In genomic region chr9:36263662-36264061, GRCh38 we compare ENCODE assay signal across 13 cellular contexts.
"Had no signal": no experiment of that assay in that cellular context is flagged by ENCODE, and none has a peak within 500 bp of the region (broad histone marks: within the 10 kb centered on the region; RNA-seq: fewer than 3 reads in every experiment).

No MANE protein-coding gene starts in this region.

- H3K9me3 Mint-ChIP-seq: activated naive CD4-positive, alpha-beta T cell treated with anti-CD3 and anti-CD28 coated beads, Interleukin-2, amount 10 ng/mL, durations not matched to agents 7 days and 5 days; activated T-helper 2 cell treated with anti-CD3 and anti-CD28 coated beads, Interferon-gamma antibody, Interleukin-2, Interleukin-4, amounts not matched to agents 10 μg/mL and 5 μg/mL and 100 μg/mL, durations not matched to agents 14 hours and 24 hours and 36 hours; memory B cell; natural killer cell had no signal

- H3K9me3 ChIP-seq: gastrocnemius medialis, left ventricle myocardium inferior, suprapubic skin, upper lobe of left lung had no signal

- ATAC-seq: gastrocnemius medialis, natural killer cell had no signal

- H3K36me3 ChIP-seq: gastrocnemius medialis, left ventricle myocardium inferior, suprapubic skin, upper lobe of left lung had no signal

- H3K36me3 Mint-ChIP-seq: activated naive CD4-positive, alpha-beta T cell treated with anti-CD3 and anti-CD28 coated beads, Interleukin-2, amount 10 ng/mL, durations not matched to agents 7 days and 5 days; memory B cell; natural killer cell had no signal

- H3K4me3 ChIP-seq: coronary artery, gastrocnemius medialis, left ventricle myocardium inferior, suprapubic skin, upper lobe of left lung had no signal

- H3K27ac Mint-ChIP-seq: activated naive CD4-positive, alpha-beta T cell treated with anti-CD3 and anti-CD28 coated beads, Interleukin-2, amount 10 ng/mL, durations not matched to agents 7 days and 5 days; activated T-helper 2 cell treated with anti-CD3 and anti-CD28 coated beads, Interferon-gamma antibody, Interleukin-2, Interleukin-4, amounts not matched to agents 10 μg/mL and 5 μg/mL and 100 μg/mL, durations not matched to agents 14 hours and 24 hours and 36 hours; memory B cell; natural killer cell had no signal

- H3K27ac ChIP-seq: coronary artery, gastrocnemius medialis, left ventricle myocardium inferior, suprapubic skin, upper lobe of left lung had no signal

- FAIRE-seq: keratinocyte had no signal

- H3K27me3 Mint-ChIP-seq: activated naive CD4-positive, alpha-beta T cell treated with anti-CD3 and anti-CD28 coated beads, Interleukin-2, amount 10 ng/mL, durations not matched to agents 7 days and 5 days; memory B cell had no signal

- H3K27me3 ChIP-seq: gastrocnemius medialis, suprapubic skin, upper lobe of left lung had no signal

- DNase-seq: activated naive CD4-positive, alpha-beta T cell treated with anti-CD3 and anti-CD28 coated beads, Interleukin-2, amount 10 ng/mL, durations not matched to agents 7 days and 5 days; effector CD4-positive, alpha-beta T cell; gastrocnemius medialis; left ventricle myocardium inferior; natural killer cell; stimulated activated CD4-positive, alpha-beta T cell treated with anti-CD3 and anti-CD28 coated beads, Interleukin-2, amount 100 ng/mL, for 48 hours; stimulated activated naive CD4-positive, alpha-beta T cell treated with Interleukin-2 at 50 U/mL for 16 hours; upper lobe of left lung had no signal

- H3K4me3 Mint-ChIP-seq: activated naive CD4-positive, alpha-beta T cell treated with anti-CD3 and anti-CD28 coated beads, Interleukin-2, amount 10 ng/mL, durations not matched to agents 7 days and 5 days; memory B cell; natural killer cell had no signal
